Comparison of ENCODE assay signal across 9 cellular contexts in the genomic region with DNA sequence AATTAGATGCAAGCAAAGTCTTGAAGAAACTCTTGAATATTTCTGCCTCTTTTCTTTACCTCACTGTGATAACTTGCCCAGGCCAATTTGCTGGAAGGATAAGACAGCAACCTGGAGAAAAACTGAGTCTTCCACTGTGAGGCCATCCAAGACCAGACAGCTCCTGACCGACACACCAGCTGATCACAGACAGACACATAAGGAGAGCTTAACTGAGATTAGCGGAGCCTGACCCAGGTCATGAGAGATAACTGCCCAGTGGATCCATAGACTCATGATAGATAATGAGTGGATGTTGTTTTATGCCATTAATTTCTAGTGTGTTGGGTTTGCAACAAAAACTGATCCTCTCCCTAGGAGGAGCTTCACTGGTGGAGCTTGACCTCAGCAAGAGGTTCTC.
"Had no signal": no experiment of that assay in that cellular context is flagged by ENCODE, and none has a peak within 500 bp of the region (broad histone marks: within the 10 kb centered on the region; RNA-seq: fewer than 3 reads in every experiment).

No MANE protein-coding gene starts in this region.

- H3K27ac Mint-ChIP-seq: HFFc6 had no signal

- H3K9me3 ChIP-seq: HAP-1 had no signal

- FAIRE-seq: K562 had no signal

- H3K9me3 Mint-ChIP-seq: HFFc6 had no signal

- H2AFZ ChIP-seq: GM23248 had no signal

- ATAC-seq: HCT116, K562 had no signal

- H3K4me3 Mint-ChIP-seq: HFFc6 had no signal

- H3K4me3 ChIP-seq: GM23248, HAP-1, K562 had no signal

- H3K36me3 ChIP-seq: HAP-1 had no signal

- H3K27ac ChIP-seq: GM23248, HL-60 had no signal

- H3K9ac ChIP-seq: GM23248 had no signal

- DNase-seq: GM23248, GOT3, H7, HFFc6, IMR-90 had no signal
